Comparison of ENCODE assay signal across 8 cellular contexts in genomic region chr12:113241191-113242017, GRCh38. TPM values are rescaled to one million over a fixed set of nuclear protein-coding genes. Genes with fewer than 3 reads are reported as not detected.
DNase-seq lines count a peak whose midpoint lies in the region; ATAC-seq and TF ChIP-seq lines count a peak whose summit lies in the region.

No MANE protein-coding gene starts in this region.

- H4K91ac ChIP-seq in mesenchymal stem cell (ENCODE audit: low read length): peak overlapping the region; percentile 94

- H2BK15ac ChIP-seq in mesenchymal stem cell (ENCODE audit: low read depth, poor library complexity, severe bottlenecking): peak overlapping the region; percentile 67

- DNase-seq in COR-L47 (lab: John Stamatoyannopoulos, UW) (peak; percentile 74), NCI-H2029 treated with DMSO at 0.1 percent for 48 hours (lab: John Stamatoyannopoulos, UW) (peak; percentile 82), mesenchymal stem cell (peak; percentile 99), KBM-7 (no peak)
- DNase-seq in stimulated activated CD4-positive, alpha-beta T cell treated with anti-CD3 and anti-CD28 coated beads, Interleukin-2, amount 100 ng/mL, for 48 hours: no peak
- no peak for DNase-seq in activated CD8-positive, alpha-beta memory T cell treated with anti-CD3 and anti-CD28 coated beads, Interleukin-2, amount 50 U/mL, for 4 hours

- peak overlapping the region; percentile 6 to 94 (median 34) for H3K27ac Mint-ChIP-seq in brain

- no peak overlapping the region for H2AFZ ChIP-seq in mesenchymal stem cell (ENCODE audit: low read depth, low read length)

- no peak overlapping the region for H3K4me2 ChIP-seq in mesenchymal stem cell (ENCODE audit: low read length, poor library complexity, severe bottlenecking)

- H3K23ac ChIP-seq in mesenchymal stem cell (ENCODE audit: low read length in 2 of 2): peak overlapping the region in 1 of 2 experiments; percentile 2

- peak overlapping the region; percentile 14 for H4K8ac ChIP-seq in mesenchymal stem cell (ENCODE audit: low read length)

- no peak overlapping the region for H3K4me3 ChIP-seq in mesenchymal stem cell (ENCODE audit: insufficient read depth in 1 of 2, low read depth in 1 of 2, low read length in 2 of 2)

- no peak for ATAC-seq in GM18867 (IDR thresholded peaks at IDR 0.05; ENCODE audit: unreplicated experiment)

- H3K27ac ChIP-seq in mesenchymal stem cell (ENCODE audit: low read length, poor library complexity, severe bottlenecking): peak overlapping the region; percentile 91

- 45% methylated on average over 11 of the region's 14 CpGs for WGBS in mesenchymal stem cell

- H3K4me3 Mint-ChIP-seq in brain: peak overlapping the region in 4 of 5 experiments; percentile 0 to 57 (median 28)

- no peaks in the 10 kb centered on the region for H3K36me3 Mint-ChIP-seq in brain

- peak overlapping the region; percentile 46 to 86 for H3K18ac ChIP-seq in mesenchymal stem cell (ENCODE audit: low read depth in 1 of 2, low read length in 2 of 2)

- no peak for TF ChIP-seq CTCF in brain (conservative IDR thresholded peaks at IDR 0.05)

- H3K9ac ChIP-seq in mesenchymal stem cell (ENCODE audit: low read length): no peak overlapping the region

- peaks cover 3% of the 10 kb centered on the region for H3K79me1 ChIP-seq in mesenchymal stem cell (replicated peaks; ENCODE audit: low read length, poor library complexity, severe bottlenecking)

- H3K27me3 ChIP-seq in mesenchymal stem cell (ENCODE audit: control insufficient read depth in 1 of 2, insufficient read depth in 1 of 2, low read length in 2 of 2): no peaks in the 10 kb centered on the region

- peak overlapping the region; percentile 4 to 92 for H2BK12ac ChIP-seq in mesenchymal stem cell (ENCODE audit: low read length in 2 of 2)

- H3K4ac ChIP-seq in mesenchymal stem cell (ENCODE audit: low read depth in 1 of 2, low read length in 2 of 2): peak overlapping the region in 1 of 2 experiments; percentile 42

- H2BK5ac ChIP-seq in mesenchymal stem cell (ENCODE audit: low read depth, low read length, poor library complexity, severe bottlenecking): peak overlapping the region; percentile 54

- peaks cover 7% of the 10 kb centered on the region for H3K27me3 Mint-ChIP-seq in brain

- peaks cover 54% of the 10 kb centered on the region for H3K4me1 ChIP-seq in mesenchymal stem cell (ENCODE audit: control insufficient read depth, insufficient read depth, low read depth, low read length)

- no peak overlapping the region for H2BK120ac ChIP-seq in mesenchymal stem cell (ENCODE audit: low read depth, low read length)

- no peaks in the 10 kb centered on the region for H3K9me3 Mint-ChIP-seq in brain

- H2AK5ac ChIP-seq in mesenchymal stem cell (ENCODE audit: low read length, severe bottlenecking): peak overlapping the region; percentile 25

- in situ Hi-C loops in KBM-7 (cut with MboI; ENCODE audit: low pct_unique_long_range_greater_than_20kb, low sequenced_read_pairs): no loop called here

- H3K36me3 ChIP-seq in mesenchymal stem cell (ENCODE audit: control insufficient read depth in 1 of 2, insufficient read depth in 2 of 2, low read depth in 1 of 2, low read length in 2 of 2): peaks cover 0 to 19% of the 10 kb centered on the region in 2 experiments

- peaks cover 76% of the 10 kb centered on the region for H3K4me1 Mint-ChIP-seq in brain

- peak overlapping the region in 1 of 2 experiments; percentile 5 for H3K14ac ChIP-seq in mesenchymal stem cell (ENCODE audit: low read length in 2 of 2)

- no peaks in the 10 kb centered on the region for H3K9me3 ChIP-seq in mesenchymal stem cell (ENCODE audit: control insufficient read depth, low read length)

RNA-seq across cellular contexts. Expression of gene TPCN1, which starts 20.1 kb away (rescaled TPM):
- 16.1 TPM for polyA plus RNA-seq in brain (ENCODE audit: insufficient read depth, low read depth, low replicate concordance)
- polyA plus RNA-seq in mesenchymal stem cell (2013, experiment 1 of 2): 57.5 TPM
- 58.5 TPM for polyA plus RNA-seq in mesenchymal stem cell (2013, experiment 2 of 2)

RNA-seq across cellular contexts. Expression of gene RITA1, which starts 55.9 kb away (rescaled TPM):
- 29.7 TPM for polyA plus RNA-seq in brain (ENCODE audit: insufficient read depth, low read depth, low replicate concordance)
- 15.4 TPM for polyA plus RNA-seq in mesenchymal stem cell (2013, experiment 1 of 2)
- polyA plus RNA-seq in mesenchymal stem cell (2013, experiment 2 of 2): 14.6 TPM

RNA-seq across cellular contexts. Expression of gene DDX54, which starts 56.1 kb away (rescaled TPM):
- 41.9 TPM for polyA plus RNA-seq in brain (ENCODE audit: insufficient read depth, low read depth, low replicate concordance)
- 34.2 TPM for polyA plus RNA-seq in mesenchymal stem cell (2013, experiment 1 of 2)
- 36.4 TPM for polyA plus RNA-seq in mesenchymal stem cell (2013, experiment 2 of 2)

Comparison
In these comparisons a context has a peak if more than half of its experiments do, and no peak if none do; other contexts are left out.
1. DNase-seq: peak in COR-L47 (single experiment), NCI-H2029 treated with DMSO at 0.1 percent for 48 hours (single experiment) and mesenchymal stem cell (single experiment); none in stimulated activated CD4-positive, alpha-beta T cell treated with anti-CD3 and anti-CD28 coated beads, Interleukin-2, amount 100 ng/mL, for 48 hours (0 of 2), KBM-7 (single experiment) and activated CD8-positive, alpha-beta memory T cell treated with anti-CD3 and anti-CD28 coated beads, Interleukin-2, amount 50 U/mL, for 4 hours (single experiment).